6 cellular contexts compared by ENCODE assay signal in genomic region chr17:67349420-67349819, GRCh38.
"Had no signal": no experiment of that assay in that cellular context is flagged by ENCODE, and none has a peak within 500 bp of the region (broad histone marks: within the 10 kb centered on the region; RNA-seq: fewer than 3 reads in every experiment).

No MANE protein-coding gene starts in this region.

- DNase-seq: IMR-90, KBM-7, KG1 had no signal

- H3K4me2 ChIP-seq: KMS-11 had no signal

- FAIRE-seq: K562 had no signal

- H3K4me3 ChIP-seq: K562 had no signal

- H3K9ac ChIP-seq: KMS-11 had no signal

- ATAC-seq: K562 had no signal

- H3K27ac ChIP-seq: HL-60, KMS-11 had no signal
